8 cellular contexts compared by ENCODE assay signal in genomic region chr13:44142540-44142867, GRCh38.
DNase-seq lines count a peak whose midpoint lies in the region; ATAC-seq, FAIRE-seq and TF ChIP-seq lines count a peak whose summit lies in the region.

No MANE protein-coding gene starts in this region.

- TF ChIP-seq CTCF in adrenal gland (IDR thresholded peaks at IDR 0.05): peak in 1 of 6 experiments; percentile 25
- no peak for TF ChIP-seq CTCF in keratinocyte (optimal IDR thresholded peaks at IDR 0.05 in 1 of 3, IDR thresholded peaks at IDR 0.05 in 1 of 3, conservative IDR thresholded peaks at IDR 0.05 in 1 of 3; ENCODE audit: extremely low read depth in 1 of 3, insufficient read depth in 2 of 3, low read length in 3 of 3)

- H3K9me3 ChIP-seq in adrenal gland (replicated peaks in 1 of 3) (no peaks in the 10 kb centered on the region), keratinocyte (ENCODE audit: control insufficient read depth, low read depth, low read length) (no peaks in the 10 kb centered on the region)

- intact Hi-C loops in adrenal gland (cut with DNase I): no loop called here

- H4K20me1 ChIP-seq in keratinocyte (ENCODE audit: control insufficient read depth, extremely low read depth, insufficient read depth, low read length): no peaks in the 10 kb centered on the region

- WGBS in adrenal gland, 4 donors: 1 to 8% (median 5%) methylated on average over 7 of the region's 7 CpGs

- H3K4me2 ChIP-seq in keratinocyte (ENCODE audit: control insufficient read depth, extremely low read depth, insufficient read depth, low read depth, low read length): peak overlapping the region; percentile 96

- H3K27me3 ChIP-seq in adrenal gland (no peaks in the 10 kb centered on the region), keratinocyte (ENCODE audit: control insufficient read depth, extremely low read depth, insufficient read depth, low read length) (no peaks in the 10 kb centered on the region)

- peak overlapping the region; percentile 92 for H3K9ac ChIP-seq in keratinocyte (ENCODE audit: control insufficient read depth, extremely low read depth, insufficient read depth, low read length)

- no peak for TF ChIP-seq POLR2A in adrenal gland (IDR thresholded peaks at IDR 0.05)

- no peaks in the 10 kb centered on the region for H3K79me2 ChIP-seq in keratinocyte (ENCODE audit: control insufficient read depth, insufficient read depth, low read length)

- dilution Hi-C loops in keratinocyte (cut with MboI; ENCODE audit: extremely low pct_ligation_motif_present, low sequenced_read_pairs): no loop called here

- FAIRE-seq in keratinocyte (lab: Jason Lieb, UNC) (peak; percentile 64), urothelium cell line (lab: Jason Lieb, UNC) (no peak)

- H3K9me1 ChIP-seq in keratinocyte (ENCODE audit: control insufficient read depth, extremely low read depth, insufficient read depth, low read length): no peaks in the 10 kb centered on the region

- peak overlapping the region in 3 of 5 donors; percentile 68 to 86 (median 81) for H3K27ac ChIP-seq in adrenal gland
- peak overlapping the region; percentile 98 for H3K27ac ChIP-seq in keratinocyte (ENCODE audit: control insufficient read depth, insufficient read depth, low read length)
- peak overlapping the region; percentile 90 for H3K27ac ChIP-seq in temporal lobe (ENCODE audit: low read depth, low read length)

- no peak for ATAC-seq in HG03342 (IDR thresholded peaks at IDR 0.05; ENCODE audit: unreplicated experiment)

- H3K4me3 ChIP-seq in adrenal gland (peak overlapping the region in 1 of 4 donors; percentile 64), keratinocyte (ENCODE audit: control insufficient read depth in 2 of 3, extremely low read depth in 1 of 3, insufficient read depth in 2 of 3, low read depth in 1 of 3, low read length in 3 of 3) (peak overlapping the region; percentile 41 to 63 (median 61))

- H3K4me1 ChIP-seq in adrenal gland (replicated peaks in 1 of 2) (peaks cover 7 to 17% of the 10 kb centered on the region in 2 donors), keratinocyte (ENCODE audit: control insufficient read depth, extremely low read depth, insufficient read depth, low read length) (peaks cover 25% of the 10 kb centered on the region)

- peak overlapping the region; percentile 81 for H2AFZ ChIP-seq in keratinocyte (ENCODE audit: control insufficient read depth, low read length)

- H3K36me3 ChIP-seq in adrenal gland (replicated peaks in 1 of 2) (no peaks in the 10 kb centered on the region), keratinocyte (ENCODE audit: control insufficient read depth in 2 of 2, extremely low read depth in 1 of 2, insufficient read depth in 2 of 2, low read length in 2 of 2) (no peaks in the 10 kb centered on the region)

- peak; percentile 52 for DNase-seq in NOMO-1 treated with DMSO at 0.1 percent for 48 hours (lab: John Stamatoyannopoulos, UW; ENCODE audit: unreplicated experiment)
- no peak for DNase-seq in NOMO-1 treated with dmso at 0.1 percent for 144 hours (lab: John Stamatoyannopoulos, UW; ENCODE audit: unreplicated experiment)
- peak in 2 of 7 donors; percentile 20 to 57 for DNase-seq in adrenal gland
- no peak for DNase-seq in keratinocyte (ENCODE audit: low read depth, low spot score)
- no peak for DNase-seq in urothelium cell line (ENCODE audit: low spot score)
- DNase-seq in COLO829 (ENCODE audit: low spot score): no peak
